Comparison of ENCODE assay signal across 2 cellular contexts in genomic region chr22:26554956-26555355, GRCh38.
TF ChIP-seq lines count a peak whose summit lies in the region.

No MANE protein-coding gene starts in this region.

TF ChIP-seq in liver, 16 proteins besides CTCF, POLR2A, EP300 and RAD21:
- TF ChIP-seq HNF4G (IDR thresholded peaks at IDR 0.05) (no peak), YY1 (IDR thresholded peaks at IDR 0.05) (no peak), SP1 (IDR thresholded peaks at IDR 0.05) (no peak)

TF ChIP-seq in HepG2, 621 proteins besides CTCF, POLR2A, EP300 and RAD21:
- TF ChIP-seq MAFK (conservative IDR thresholded peaks at IDR 0.05 in 1 of 2, IDR thresholded peaks at IDR 0.05 in 1 of 2; ENCODE audit: low read length in 2 of 2) (no peak), SKIL (CRISPR knock-in tag; IDR thresholded peaks at IDR 0.05; ENCODE audit: borderline replicate concordance) (no peak), AGO2 (optimal IDR thresholded peaks at IDR 0.05; ENCODE audit: low read depth, low read length) (no peak), SRSF1 (optimal IDR thresholded peaks at IDR 0.05; ENCODE audit: low read depth, low read length) (no peak), RELA (CRISPR knock-in tag; IDR thresholded peaks at IDR 0.05) (no peak), ZNF407 (CRISPR knock-in tag; IDR thresholded peaks at IDR 0.05; ENCODE audit: not compliant biosample characterization) (no peak)
